In genomic region chr9:69190086-69190865, GRCh38 we compare ENCODE assay signal across 10 cellular contexts. TPM values are rescaled to one million over a fixed set of nuclear protein-coding genes. Genes with fewer than 3 reads are reported as not detected.
A peak's percentile ranks its signal among the peaks of the same experiment; 100 is the strongest.
DNase-seq lines count a peak whose midpoint lies in the region; ATAC-seq and FAIRE-seq lines count a peak whose summit lies in the region.
"Had no signal": no experiment of that assay in that cellular context is flagged by ENCODE, and none has a peak within 500 bp of the region (broad histone marks: within the 10 kb centered on the region; RNA-seq: fewer than 3 reads in every experiment).

No MANE protein-coding gene starts in this region.

- H3K36me3 ChIP-seq in Karpas-422 (ENCODE audit: insufficient read depth, low read length) (no peaks in the 10 kb centered on the region), subcutaneous abdominal adipose tissue (ENCODE audit: control insufficient read depth in 5 of 5, insufficient read depth in 5 of 5, low read length in 5 of 5) (no peaks in the 10 kb centered on the region), small intestine (ENCODE audit: control insufficient read depth in 2 of 2, insufficient read depth in 2 of 2, low read length in 2 of 2) (peaks cover 0 to 3% of the 10 kb centered on the region in 2 donors)

- no peaks in the 10 kb centered on the region for H3K9me3 ChIP-seq in Karpas-422 (ENCODE audit: low read length)
- no peaks in the 10 kb centered on the region for H3K9me3 ChIP-seq in subcutaneous abdominal adipose tissue (ENCODE audit: control insufficient read depth in 5 of 5, low read length in 5 of 5)
- no peaks in the 10 kb centered on the region for H3K9me3 ChIP-seq in small intestine (ENCODE audit: control insufficient read depth, low read depth)

- ATAC-seq in GM19328 (IDR thresholded peaks at IDR 0.05; ENCODE audit: unreplicated experiment): peak; percentile 63
- ATAC-seq in HG02840 (IDR thresholded peaks at IDR 0.05; ENCODE audit: low FRiP score, unreplicated experiment): peak; percentile 62

- H3K9me2 ChIP-seq in Karpas-422 (replicated peaks; ENCODE audit: insufficient read depth, low read length): no peaks in the 10 kb centered on the region

- H3K4me1 ChIP-seq in Karpas-422 (ENCODE audit: low read length) (peaks cover 15% of the 10 kb centered on the region), subcutaneous abdominal adipose tissue (ENCODE audit: control insufficient read depth in 5 of 5, insufficient read depth in 5 of 5, low read length in 5 of 5) (peaks cover 0 to 73% (median 46%) of the 10 kb centered on the region in 5 donors), small intestine (ENCODE audit: control insufficient read depth in 2 of 2, insufficient read depth in 1 of 2, low read depth in 1 of 2, low read length in 1 of 2) (peaks cover 0 to 4% of the 10 kb centered on the region in 2 donors)

- H3K9ac ChIP-seq in Karpas-422 (ENCODE audit: low read length) (no peak overlapping the region), subcutaneous abdominal adipose tissue (ENCODE audit: low read length in 5 of 5) (peak overlapping the region in 1 of 5 donors; percentile 10)

- no peak for FAIRE-seq in small intestine (lab: Jason Lieb, UNC)

- H2AFZ ChIP-seq in Karpas-422 (ENCODE audit: low read length): no peak overlapping the region

- 0 out of 2 replicates have a peak, but pooled peaks cover 5% of the 10 kb centered on the region for H4K20me1 ChIP-seq in Karpas-422 (ENCODE audit: insufficient read depth, low read depth, low read length)

- H3K79me2 ChIP-seq in Karpas-422 (ENCODE audit: low read length): no peaks in the 10 kb centered on the region

- no peak overlapping the region for H3K4me2 ChIP-seq in Karpas-422 (ENCODE audit: low read depth, low read length, poor library complexity, severe bottlenecking)

- H3K27ac ChIP-seq in Karpas-422 (ENCODE audit: low read length) (no peak overlapping the region), subcutaneous abdominal adipose tissue (ENCODE audit: low read depth, low read length) (peak overlapping the region; percentile 1), small intestine (ENCODE audit: low read depth in 1 of 2, low read length in 1 of 2) (no peak overlapping the region)

- H3K4me3 ChIP-seq in Karpas-422 (ENCODE audit: low read length): no peak overlapping the region
- no peak overlapping the region for H3K4me3 ChIP-seq in subcutaneous abdominal adipose tissue (ENCODE audit: low read depth in 1 of 5, low read length in 5 of 5)
- H3K4me3 ChIP-seq in small intestine (ENCODE audit: low read depth in 1 of 2, low read length in 2 of 2): no peak overlapping the region

- WGBS in small intestine, 3 donors: 57 to 59% (median 58%) methylated on average over 5 of the region's 5 CpGs

- H3K27me3 ChIP-seq in Karpas-422 (ENCODE audit: low read length) (no peaks in the 10 kb centered on the region), subcutaneous abdominal adipose tissue (ENCODE audit: control insufficient read depth in 5 of 5, insufficient read depth in 4 of 5, low read length in 5 of 5) (no peaks in the 10 kb centered on the region), small intestine (ENCODE audit: control insufficient read depth in 2 of 2, insufficient read depth in 2 of 2, low read length in 2 of 2) (no peaks in the 10 kb centered on the region)

- DNase-seq in Karpas-422 (peak; percentile 43), H4 (ENCODE audit: low spot score) (no peak), small intestine (no peak), NCI-H1694 treated with DMSO at 0.1 percent for 48 hours (lab: John Stamatoyannopoulos, UW) (no peak), EL (no peak)
- DNase-seq: activated T-cell treated with anti-CD3 and anti-CD28 coated beads, Interleukin-2, amount 50 U/mL, for 1 hour; NCI-H446 treated with DMSO at 0.1 percent for 48 hours had no signal

RNA-seq across cellular contexts. Expression of gene TJP2, which starts 16.2 kb away (rescaled TPM):
- total RNA-seq in Karpas-422 (2014; rRNA removed; shearing (Covaris generic); ENCODE audit: low replicate concordance): 2.3 and 4.0 TPM in 2 replicates
- total RNA-seq in H4 (2014; rRNA removed; shearing (Covaris generic)): 8.2 and 10.7 TPM in 2 replicates
- 10 to 100 TPM; 48.3 to 99.2 (median 98.2) TPM for polyA plus RNA-seq in small intestine
